ENCODE assay signal across 12 cellular contexts in the genomic region with DNA sequence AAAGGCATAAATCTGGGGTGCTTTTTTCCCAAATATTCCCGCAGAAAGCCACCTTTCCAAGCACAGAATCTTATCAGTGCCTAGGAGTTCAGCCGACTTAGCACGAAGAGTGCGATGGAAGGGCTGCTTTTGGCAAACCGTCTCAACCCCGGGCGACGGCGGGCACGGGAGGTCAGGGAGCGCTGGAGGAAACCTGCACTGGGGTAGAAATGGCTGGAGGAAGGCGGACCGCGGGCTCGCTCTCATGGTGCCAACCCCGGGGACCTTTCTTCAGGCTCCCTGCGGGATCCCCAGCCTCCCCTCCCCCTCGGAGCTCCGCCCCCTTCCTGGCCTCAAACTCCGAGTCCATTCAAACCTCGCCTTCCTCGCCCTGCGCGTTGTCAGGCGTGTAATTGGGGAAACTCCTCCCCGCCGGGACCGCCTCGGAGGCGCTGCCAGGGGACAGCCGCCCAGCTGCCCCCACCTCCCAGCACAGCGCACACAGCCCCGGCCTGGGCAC. TPM values are rescaled to one million over a fixed set of nuclear protein-coding genes. Genes with fewer than 3 reads are reported as not detected.
DNase-seq lines count a peak whose midpoint lies in the region; ATAC-seq and TF ChIP-seq lines count a peak whose summit lies in the region.
"Had no signal": no experiment of that assay in that cellular context is flagged by ENCODE, and none has a peak within 500 bp of the region (broad histone marks: within the 10 kb centered on the region; RNA-seq: fewer than 3 reads in every experiment).

A gene (plus strand): TSS at position 470 of the 499 bp plus-strand sequence.

- peak; percentile 27 for DNase-seq in NCI-H2227 (lab: John Stamatoyannopoulos, UW; ENCODE audit: unreplicated experiment)
- no peak for DNase-seq in NCI-H2227 treated with DMSO at 0.1 percent for 48 hours (lab: John Stamatoyannopoulos, UW)
- DNase-seq in WERI-Rb-1: peak; percentile 81
- no peak for DNase-seq in natural killer cell
- DNase-seq: activated CD8-positive, alpha-beta memory T cell treated with anti-CD3 and anti-CD28 coated beads for 24 hours; activated naive CD8-positive, alpha-beta T cell treated with anti-CD3 and anti-CD28 coated beads, Interleukin-2, amount 50 U/mL, for 24 hours had no signal

- no peaks in the 10 kb centered on the region for H3K36me3 Mint-ChIP-seq in natural killer cell

- H3K27ac ChIP-seq in WERI-Rb-1 (no peak within 1 kb of the TSS), thymus (ENCODE audit: low read depth) (no peak within 1 kb of the TSS)
- H3K27ac ChIP-seq: right atrium auricular region had no signal

- H3K4me1 Mint-ChIP-seq in natural killer cell: no peaks in the 10 kb centered on the region
- H3K4me1 Mint-ChIP-seq: activated naive CD8-positive, alpha-beta T cell treated with anti-CD3 and anti-CD28 coated beads, Interleukin-2, amount 50 U/mL, for 24 hours had no signal

- H3K4me3 Mint-ChIP-seq in natural killer cell: no peak within 1 kb of the TSS
- H3K4me3 Mint-ChIP-seq: activated naive CD8-positive, alpha-beta T cell treated with anti-CD3 and anti-CD28 coated beads, Interleukin-2, amount 50 U/mL, for 24 hours had no signal

- no peak for ATAC-seq in HG02840 (IDR thresholded peaks at IDR 0.05; ENCODE audit: low FRiP score, unreplicated experiment)
- no peak for ATAC-seq in HG02623 (IDR thresholded peaks at IDR 0.05; ENCODE audit: unreplicated experiment)
- ATAC-seq in natural killer cell: no peak
- ATAC-seq: activated naive CD8-positive, alpha-beta T cell treated with anti-CD3 and anti-CD28 coated beads, Interleukin-2, amount 50 U/mL, for 24 hours; esophagus mucosa had no signal

- H3K4me1 ChIP-seq in thymus (ENCODE audit: control insufficient read depth, insufficient read depth, low read length): no peaks in the 10 kb centered on the region

- H3K27ac Mint-ChIP-seq in natural killer cell: no peak within 1 kb of the TSS
- H3K27ac Mint-ChIP-seq: activated naive CD8-positive, alpha-beta T cell treated with anti-CD3 and anti-CD28 coated beads, Interleukin-2, amount 50 U/mL, for 24 hours had no signal

- peaks cover 0 to 13% of the 10 kb centered on the region in 2 donors for H3K27me3 Mint-ChIP-seq in natural killer cell (ENCODE audit: low read depth in 2 of 2)

- H3K9me3 ChIP-seq in WERI-Rb-1 (ENCODE audit: severe bottlenecking) (no peaks in the 10 kb centered on the region), iPS-18c (ENCODE audit: control insufficient read depth, insufficient read depth, low read length) (no peaks in the 10 kb centered on the region), thymus (ENCODE audit: control insufficient read depth) (no peaks in the 10 kb centered on the region)
- H3K9me3 ChIP-seq: right atrium auricular region had no signal

- intact Hi-C loops in natural killer cell (cut with micrococcal nuclease): no loop called here

- H3K27me3 ChIP-seq in WERI-Rb-1 (ENCODE audit: insufficient read depth, low read depth, severe bottlenecking) (peaks cover 6% of the 10 kb centered on the region), thymus (ENCODE audit: control insufficient read depth, insufficient read depth) (peaks cover 23% of the 10 kb centered on the region)

- 5% methylated on average over 33 of the region's 33 CpGs for WGBS in thymus

- no peaks in the 10 kb centered on the region for H3K36me3 ChIP-seq in WERI-Rb-1
- no peaks in the 10 kb centered on the region for H3K36me3 ChIP-seq in thymus (ENCODE audit: control insufficient read depth, insufficient read depth)
- H3K36me3 ChIP-seq: right atrium auricular region had no signal

- H3K9me3 Mint-ChIP-seq in natural killer cell: no peaks in the 10 kb centered on the region
- H3K9me3 Mint-ChIP-seq: activated naive CD8-positive, alpha-beta T cell treated with anti-CD3 and anti-CD28 coated beads, Interleukin-2, amount 50 U/mL, for 24 hours had no signal

- TF ChIP-seq CTCF in WERI-Rb-1 (IDR thresholded peaks at IDR 0.05; ENCODE audit: low read depth, low read length) (no peak), natural killer cell (IDR thresholded peaks at IDR 0.05) (no peak)

- peak within 1 kb of the TSS; percentile 48 for H3K4me3 ChIP-seq in WERI-Rb-1 (ENCODE audit: low read depth, low read length)
- H3K4me3 ChIP-seq in iPS-18c (ENCODE audit: insufficient read depth, low read depth, low read length): peak within 1 kb of the TSS; percentile 71
- H3K4me3 ChIP-seq in thymus (ENCODE audit: low read length): peak within 1 kb of the TSS; percentile 11

RNA-seq across cellular contexts. Expression of the gene that starts here (rescaled TPM):
- polyA plus RNA-seq in thymus: 0.71 TPM
- not detected for total RNA-seq in natural killer cell
- total RNA-seq: esophagus mucosa, right atrium auricular region had no signal

Comparison
In these comparisons a context has a peak if more than half of its experiments do, and no peak if none do; other contexts are left out.
1. DNase-seq: peak in NCI-H2227 (single experiment) and WERI-Rb-1 (single experiment); none in NCI-H2227 treated with DMSO at 0.1 percent for 48 hours (single experiment) and natural killer cell (single experiment).
2. H3K4me3 ChIP-seq: peak in every context shown above with its lines; median percentile 71 in iPS-18c; 48 in WERI-Rb-1; 11 in thymus.